In the genomic region with DNA sequence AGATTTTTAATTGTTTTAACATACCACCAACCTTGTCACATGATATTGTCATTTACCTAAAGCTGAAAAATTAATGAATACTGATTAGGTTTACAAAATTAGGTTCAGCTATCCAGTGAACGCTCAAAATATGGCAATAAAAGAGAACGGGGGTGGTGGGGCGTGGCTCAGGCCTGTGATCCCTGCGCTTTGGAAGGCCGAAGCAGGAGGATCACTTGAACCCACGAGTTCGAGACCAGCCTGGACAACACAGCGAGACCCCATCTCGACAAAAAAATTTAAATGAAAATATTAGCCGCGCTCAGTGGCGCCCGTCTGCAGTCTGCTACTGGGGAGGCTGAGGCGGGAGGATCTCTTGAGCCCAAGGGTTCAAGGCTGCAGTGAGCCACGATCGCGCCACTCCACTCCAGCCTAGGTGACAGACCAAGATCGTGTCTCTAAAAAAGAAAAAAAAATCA, we compare ENCODE assay signal across 8 cellular contexts. TPM values are rescaled to one million over a fixed set of nuclear protein-coding genes. Genes with fewer than 3 reads are reported as not detected.
DNase-seq lines count a peak whose midpoint lies in the region; ATAC-seq and TF ChIP-seq lines count a peak whose summit lies in the region.

No MANE protein-coding gene starts in this region.

- H3K27ac ChIP-seq in left ventricle myocardium inferior (replicated peaks): peak overlapping the region; percentile 83
- peak overlapping the region in 3 of 4 donors; percentile 51 to 80 (median 56) for H3K27ac ChIP-seq in body of pancreas
- no peak overlapping the region for H3K27ac ChIP-seq in vagina

- peaks cover 27% of the 10 kb centered on the region for H3K27me3 ChIP-seq in left ventricle myocardium inferior (ENCODE audit: low read depth)
- H3K27me3 ChIP-seq in body of pancreas: no peaks in the 10 kb centered on the region
- H3K27me3 ChIP-seq in vagina: no peaks in the 10 kb centered on the region

- WGBS in body of pancreas, 2 donors: 35 to 36% methylated on average over 18 of the region's 18 CpGs

- TF ChIP-seq CTCF in left ventricle myocardium inferior (IDR thresholded peaks at IDR 0.05; ENCODE audit: borderline replicate concordance) (no peak), body of pancreas (IDR thresholded peaks at IDR 0.05) (no peak), mesothelial cell of epicardium (IDR thresholded peaks at IDR 0.05; ENCODE audit: unreplicated experiment) (no peak), vagina (IDR thresholded peaks at IDR 0.05) (no peak)

- H3K4me3 ChIP-seq in left ventricle myocardium inferior (peak overlapping the region; percentile 94), body of pancreas (peak overlapping the region in 1 of 2 donors; percentile 28), vagina (peak overlapping the region; percentile 67 to 84)

- H3K36me3 ChIP-seq in left ventricle myocardium inferior (peaks cover 20% of the 10 kb centered on the region), body of pancreas (replicated peaks in 1 of 2; ENCODE audit: insufficient read depth in 1 of 2, low read depth in 2 of 2) (peaks cover 0 to 2% of the 10 kb centered on the region in 2 donors), vagina (peaks cover 0 to 6% of the 10 kb centered on the region in 2 donors)

- H3K4me1 ChIP-seq in left ventricle myocardium inferior (peaks cover 46% of the 10 kb centered on the region), body of pancreas (peaks cover 29% of the 10 kb centered on the region), vagina (peaks cover 35% of the 10 kb centered on the region)

- ATAC-seq in left ventricle myocardium superior: no peak
- ATAC-seq in body of pancreas: no peak

- no peaks in the 10 kb centered on the region for H3K27me3 Mint-ChIP-seq in mesothelial cell of epicardium (ENCODE audit: low read depth)

- intact Hi-C loops in left ventricle myocardium inferior (cut with micrococcal nuclease): loop anchor here (5.0 kb wide), 1 partner anchor 142 kb away; no protein-coding TSS in a partner anchor
- intact Hi-C loops in left ventricle myocardium superior (cut with micrococcal nuclease): loop anchor here (5.0 kb wide), 1 partner anchor 142 kb away; no protein-coding TSS in a partner anchor
- intact Hi-C loops in body of pancreas (cut with DNase I): loop anchor here (5.0 kb wide), 1 partner anchor 552 kb away; no protein-coding TSS in a partner anchor
- intact Hi-C loops in vagina (cut with DNase I): loop anchor here (5.0 to 10.0 kb wide), 3 partner anchors 70 to 560 kb away; a partner anchor contains a TSS

- peak overlapping the region; percentile 95 for H3K4me3 Mint-ChIP-seq in mesothelial cell of epicardium

- TF ChIP-seq POLR2A in body of pancreas (IDR thresholded peaks at IDR 0.05) (no peak), vagina (IDR thresholded peaks at IDR 0.05) (no peak)

- H3K36me3 Mint-ChIP-seq in mesothelial cell of epicardium: peaks cover 11% of the 10 kb centered on the region

- no peaks in the 10 kb centered on the region for H3K9me3 Mint-ChIP-seq in mesothelial cell of epicardium

- DNase-seq in left ventricle myocardium inferior: no peak
- no peak for DNase-seq in left ventricle myocardium superior
- peak in 1 of 4 donors; percentile 22 for DNase-seq in body of pancreas
- DNase-seq in mesothelial cell of epicardium (ENCODE audit: low spot score in 2 of 2, unreplicated experiment in 2 of 2): no peak
- no peak for DNase-seq in vagina (ENCODE audit: extremely low spot score in 2 of 2)
- no peak for DNase-seq in EL
- no peak for DNase-seq in GF-D8 (lab: John Stamatoyannopoulos, UW)
- DNase-seq in amniotic stem cell (lab: John Stamatoyannopoulos, UW): no peak

- peak overlapping the region; percentile 96 for H3K27ac Mint-ChIP-seq in mesothelial cell of epicardium

- H3K4me1 Mint-ChIP-seq in mesothelial cell of epicardium: peaks cover 22% of the 10 kb centered on the region

- H3K9me3 ChIP-seq in left ventricle myocardium inferior (replicated peaks) (no peaks in the 10 kb centered on the region), body of pancreas (no peaks in the 10 kb centered on the region), vagina (no peaks in the 10 kb centered on the region)

RNA-seq across cellular contexts. Expression of a gene that starts 0.5 kb away (rescaled TPM):
- total RNA-seq in left ventricle myocardium inferior (34.3 TPM), left ventricle myocardium superior (38.8 TPM), body of pancreas (10 to 100 TPM; 29.6 to 44.5 TPM), mesothelial cell of epicardium (88.1 to 90.3 TPM (median 88.9 TPM) in 3 replicates), vagina (57.2 TPM)

RNA-seq across cellular contexts. Expression of a gene that starts 11.4 kb away (rescaled TPM):
- total RNA-seq in left ventricle myocardium inferior (not detected), left ventricle myocardium superior (not detected), body of pancreas (not detected), mesothelial cell of epicardium (not detected in 3 replicates), vagina (not detected)

RNA-seq across cellular contexts. Expression of a gene that starts 13.0 kb away (rescaled TPM):
- total RNA-seq in left ventricle myocardium inferior (38.5 TPM), left ventricle myocardium superior (39.1 TPM), body of pancreas (10 to 100 TPM; 22.3 to 23.1 TPM), mesothelial cell of epicardium (48.4 to 53.9 TPM (median 49.4 TPM) in 3 replicates), vagina (84.5 TPM)

RNA-seq across cellular contexts. Expression of a gene that starts 41.2 kb away (rescaled TPM):
- 0.16 TPM for total RNA-seq in left ventricle myocardium inferior
- total RNA-seq in left ventricle myocardium superior: 0.37 TPM
- 1 to 10 TPM; 3.6 to 9.6 TPM for total RNA-seq in body of pancreas
- 0.27 to 0.38 TPM (median 0.32 TPM) in 3 replicates for total RNA-seq in mesothelial cell of epicardium
- 0.74 TPM for total RNA-seq in vagina
